Comparison of ENCODE assay signal across 25 cellular contexts in the genomic region with DNA sequence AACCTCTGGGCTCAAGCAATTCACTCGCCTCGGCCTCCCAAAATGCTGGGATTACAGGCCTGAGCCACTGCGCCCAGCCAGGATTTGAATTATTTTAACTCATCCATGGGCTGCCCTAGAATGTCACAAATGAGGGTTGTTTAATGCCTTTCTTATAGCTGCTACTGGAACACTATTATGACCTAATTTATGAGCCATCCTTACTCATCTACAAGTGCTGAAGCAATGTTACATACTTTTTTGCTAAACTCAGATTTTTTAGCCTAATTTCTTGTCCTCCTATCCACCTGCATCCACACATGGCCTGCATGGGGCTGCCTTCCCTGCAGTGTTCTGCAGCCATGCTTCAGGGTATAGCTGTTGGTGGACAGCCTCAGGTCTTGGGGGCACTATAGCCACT.
"Had no signal": no experiment of that assay in that cellular context is flagged by ENCODE, and none has a peak within 500 bp of the region (broad histone marks: within the 10 kb centered on the region; RNA-seq: fewer than 3 reads in every experiment).

No MANE protein-coding gene starts in this region.

- H3K27ac ChIP-seq: breast epithelium, coronary artery, testis, uterus, WERI-Rb-1 had no signal

- FAIRE-seq: keratinocyte, small intestine had no signal

- H3K27me3 ChIP-seq: breast epithelium, foreskin keratinocyte, testis, uterus had no signal

- ATAC-seq: activated naive CD8-positive, alpha-beta T cell treated with anti-CD3 and anti-CD28 coated beads, Interleukin-2, amount 50 U/mL, for 24 hours; foreskin keratinocyte; left lobe of liver; sciatic nerve; stimulated activated naive B cell treated with anti-CD40 and anti-IgM and Interleukin-4, amounts not matched to agents 10 μg/mL and 1 μg/mL and 100 μg/mL, for 72 hours had no signal

- DNase-seq: activated CD4-positive, alpha-beta T cell treated with anti-CD3 and anti-CD28 coated beads, Interleukin-2, amount 10 ng/mL, durations not matched to agents 7 days and 5 days; activated CD4-positive, CD25-positive, alpha-beta regulatory T cell treated with anti-CD3 and anti-CD28 coated beads, Interleukin-2, amount 50 U/mL, for 72 hours; activated CD8-positive, alpha-beta memory T cell treated with anti-CD3 and anti-CD28 coated beads for 24 hours; activated CD8-positive, alpha-beta memory T cell treated with anti-CD3 and anti-CD28 coated beads, Interleukin-2, amount 50 U/mL, for 4 hours; activated effector memory CD4-positive, alpha-beta T cell treated with Interleukin-2 at 50 U/mL for 16 hours; activated naive CD4-positive, alpha-beta T cell treated with anti-CD3 and anti-CD28 coated beads for 36 hours; activated naive CD8-positive, alpha-beta T cell treated with anti-CD3 and anti-CD28 coated beads, Interleukin-2, amount 50 U/mL, for 24 hours; activated T-cell treated with anti-CD3 and anti-CD28 coated beads, Interleukin-2, amount 50 U/mL, for 48 hours; cerebellar nuclear complex; foreskin keratinocyte; naive B cell; occipital lobe; small intestine; stimulated activated CD4-positive, alpha-beta T cell treated with anti-CD3 and anti-CD28 coated beads, Interleukin-2, amount 100 ng/mL, for 24 hours; stimulated activated naive B cell treated with anti-CD40 and anti-IgM and Interleukin-4, amounts not matched to agents 10 μg/mL and 1 μg/mL and 100 μg/mL, for 72 hours; testis; trophoblast cell; uterus; WERI-Rb-1 had no signal

- H3K9me3 ChIP-seq: breast epithelium, testis, uterus had no signal

- H3K36me3 ChIP-seq: breast epithelium, uterus, WERI-Rb-1 had no signal

- H3K4me1 ChIP-seq: breast epithelium, testis, uterus had no signal

- H3K4me3 ChIP-seq: breast epithelium, coronary artery, lung, testis, uterus had no signal
